In the genomic region with DNA sequence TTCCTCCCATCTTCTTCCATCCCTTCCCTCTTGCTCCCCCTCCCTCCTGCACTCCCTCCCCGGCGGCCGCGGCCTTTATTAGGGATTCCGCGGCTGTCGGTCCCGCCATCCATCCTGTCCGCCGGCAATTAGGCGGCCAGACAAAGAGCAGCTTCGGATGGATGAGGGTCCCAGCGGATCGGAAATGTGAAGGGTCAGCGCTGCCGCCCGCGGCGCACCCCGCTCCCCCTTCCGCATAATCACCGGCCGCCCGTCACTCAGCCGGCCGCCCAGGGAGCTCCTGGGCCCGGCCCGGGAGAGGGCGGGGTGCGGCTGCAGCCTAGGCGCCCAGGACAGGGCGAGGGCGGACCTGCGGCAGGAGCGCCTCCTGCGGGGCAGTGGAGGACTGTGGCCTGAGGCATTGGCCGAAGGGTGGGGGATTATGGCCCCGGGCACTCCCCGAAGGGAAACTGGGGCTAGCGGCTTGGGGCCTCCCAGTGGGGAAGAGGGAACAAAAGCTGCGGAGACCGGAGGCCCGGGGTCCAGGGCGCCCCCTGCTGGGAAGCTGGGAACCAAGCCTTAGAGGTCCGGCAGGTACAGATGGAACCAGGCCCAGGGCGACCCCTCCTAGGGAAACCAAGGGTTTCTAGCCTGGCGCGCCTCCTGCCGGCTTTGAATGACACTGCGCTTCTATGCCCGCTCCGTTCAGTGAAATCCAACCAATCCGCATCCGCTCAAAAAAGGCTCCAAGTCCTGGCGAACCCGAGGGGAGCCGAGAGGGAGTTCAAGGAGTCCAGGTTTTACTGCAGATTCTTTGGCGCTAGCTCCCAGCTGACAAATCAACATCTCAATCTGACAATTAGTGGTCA, we compare ENCODE assay signal across 1 cellular context.
TF ChIP-seq lines count a peak whose summit lies in the region.

No MANE protein-coding gene starts in this region.

TF ChIP-seq in HepG2, 621 proteins besides CTCF, POLR2A, EP300 and RAD21 (continued from another document and continues in another):
- TF ChIP-seq, protein P1, sequence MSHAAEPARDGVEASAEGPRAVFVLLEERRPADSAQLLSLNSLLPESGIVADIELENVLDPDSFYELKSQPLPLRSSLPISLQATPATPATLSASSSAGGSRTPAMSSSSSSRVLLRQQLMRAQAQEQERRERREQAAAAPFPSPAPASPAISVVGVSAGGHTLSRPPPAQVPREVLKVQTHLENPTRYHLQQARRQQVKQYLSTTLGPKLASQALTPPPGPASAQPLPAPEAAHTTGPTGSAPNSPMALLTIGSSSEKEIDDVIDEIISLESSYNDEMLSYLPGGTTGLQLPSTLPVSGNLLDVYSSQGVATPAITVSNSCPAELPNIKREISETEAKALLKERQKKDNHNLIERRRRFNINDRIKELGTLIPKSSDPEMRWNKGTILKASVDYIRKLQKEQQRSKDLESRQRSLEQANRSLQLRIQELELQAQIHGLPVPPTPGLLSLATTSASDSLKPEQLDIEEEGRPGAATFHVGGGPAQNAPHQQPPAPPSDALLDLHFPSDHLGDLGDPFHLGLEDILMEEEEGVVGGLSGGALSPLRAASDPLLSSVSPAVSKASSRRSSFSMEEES (CRISPR knock-in tag; IDR thresholded peaks at IDR 0.05) = 0 out of 2 replicates have a peak, but pooled peaks have one; percentile 28
- peak; percentile 76; the same call in 1 of the 2 replicates for TF ChIP-seq KDM2A (CRISPR knock-in tag; IDR thresholded peaks at IDR 0.05; ENCODE audit: borderline replicate concordance, low read depth)
- no peak for TF ChIP-seq KMT2B (CRISPR knock-in tag; IDR thresholded peaks at IDR 0.05)
- no peak for TF ChIP-seq NFE2L2 (IDR thresholded peaks at IDR 0.05; ENCODE audit: low read length)
- TF ChIP-seq ZZZ3 (CRISPR knock-in tag; IDR thresholded peaks at IDR 0.05; ENCODE audit: borderline replicate concordance) = no peak
- TF ChIP-seq, protein P2, sequence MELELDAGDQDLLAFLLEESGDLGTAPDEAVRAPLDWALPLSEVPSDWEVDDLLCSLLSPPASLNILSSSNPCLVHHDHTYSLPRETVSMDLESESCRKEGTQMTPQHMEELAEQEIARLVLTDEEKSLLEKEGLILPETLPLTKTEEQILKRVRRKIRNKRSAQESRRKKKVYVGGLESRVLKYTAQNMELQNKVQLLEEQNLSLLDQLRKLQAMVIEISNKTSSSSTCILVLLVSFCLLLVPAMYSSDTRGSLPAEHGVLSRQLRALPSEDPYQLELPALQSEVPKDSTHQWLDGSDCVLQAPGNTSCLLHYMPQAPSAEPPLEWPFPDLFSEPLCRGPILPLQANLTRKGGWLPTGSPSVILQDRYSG (CRISPR knock-in tag; IDR thresholded peaks at IDR 0.05) = no peak
- TF ChIP-seq, protein P3, sequence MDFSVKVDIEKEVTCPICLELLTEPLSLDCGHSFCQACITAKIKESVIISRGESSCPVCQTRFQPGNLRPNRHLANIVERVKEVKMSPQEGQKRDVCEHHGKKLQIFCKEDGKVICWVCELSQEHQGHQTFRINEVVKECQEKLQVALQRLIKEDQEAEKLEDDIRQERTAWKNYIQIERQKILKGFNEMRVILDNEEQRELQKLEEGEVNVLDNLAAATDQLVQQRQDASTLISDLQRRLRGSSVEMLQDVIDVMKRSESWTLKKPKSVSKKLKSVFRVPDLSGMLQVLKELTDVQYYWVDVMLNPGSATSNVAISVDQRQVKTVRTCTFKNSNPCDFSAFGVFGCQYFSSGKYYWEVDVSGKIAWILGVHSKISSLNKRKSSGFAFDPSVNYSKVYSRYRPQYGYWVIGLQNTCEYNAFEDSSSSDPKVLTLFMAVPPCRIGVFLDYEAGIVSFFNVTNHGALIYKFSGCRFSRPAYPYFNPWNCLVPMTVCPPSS (IDR thresholded peaks at IDR 0.05) = no peak
- peak; percentile 50 for TF ChIP-seq SAP130 (CRISPR knock-in tag; IDR thresholded peaks at IDR 0.05; ENCODE audit: low read depth)
- TF ChIP-seq, protein P4, sequence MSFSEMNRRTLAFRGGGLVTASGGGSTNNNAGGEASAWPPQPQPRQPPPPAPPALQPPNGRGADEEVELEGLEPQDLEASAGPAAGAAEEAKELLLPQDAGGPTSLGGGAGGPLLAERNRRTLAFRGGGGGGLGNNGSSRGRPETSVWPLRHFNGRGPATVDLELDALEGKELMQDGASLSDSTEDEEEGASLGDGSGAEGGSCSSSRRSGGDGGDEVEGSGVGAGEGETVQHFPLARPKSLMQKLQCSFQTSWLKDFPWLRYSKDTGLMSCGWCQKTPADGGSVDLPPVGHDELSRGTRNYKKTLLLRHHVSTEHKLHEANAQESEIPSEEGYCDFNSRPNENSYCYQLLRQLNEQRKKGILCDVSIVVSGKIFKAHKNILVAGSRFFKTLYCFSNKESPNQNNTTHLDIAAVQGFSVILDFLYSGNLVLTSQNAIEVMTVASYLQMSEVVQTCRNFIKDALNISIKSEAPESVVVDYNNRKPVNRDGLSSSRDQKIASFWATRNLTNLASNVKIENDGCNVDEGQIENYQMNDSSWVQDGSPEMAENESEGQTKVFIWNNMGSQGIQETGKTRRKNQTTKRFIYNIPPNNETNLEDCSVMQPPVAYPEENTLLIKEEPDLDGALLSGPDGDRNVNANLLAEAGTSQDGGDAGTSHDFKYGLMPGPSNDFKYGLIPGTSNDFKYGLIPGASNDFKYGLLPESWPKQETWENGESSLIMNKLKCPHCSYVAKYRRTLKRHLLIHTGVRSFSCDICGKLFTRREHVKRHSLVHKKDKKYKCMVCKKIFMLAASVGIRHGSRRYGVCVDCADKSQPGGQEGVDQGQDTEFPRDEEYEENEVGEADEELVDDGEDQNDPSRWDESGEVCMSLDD (CRISPR knock-in tag; IDR thresholded peaks at IDR 0.05; ENCODE audit: borderline replicate concordance) = no peak
- TF ChIP-seq ZNF790 (CRISPR knock-in tag; IDR thresholded peaks at IDR 0.05; ENCODE audit: borderline replicate concordance) = no peak
- no peak for TF ChIP-seq RARA (CRISPR knock-in tag; IDR thresholded peaks at IDR 0.05)
- no peak for TF ChIP-seq ZNF7 (CRISPR knock-in tag; IDR thresholded peaks at IDR 0.05)
- TF ChIP-seq, protein P5, sequence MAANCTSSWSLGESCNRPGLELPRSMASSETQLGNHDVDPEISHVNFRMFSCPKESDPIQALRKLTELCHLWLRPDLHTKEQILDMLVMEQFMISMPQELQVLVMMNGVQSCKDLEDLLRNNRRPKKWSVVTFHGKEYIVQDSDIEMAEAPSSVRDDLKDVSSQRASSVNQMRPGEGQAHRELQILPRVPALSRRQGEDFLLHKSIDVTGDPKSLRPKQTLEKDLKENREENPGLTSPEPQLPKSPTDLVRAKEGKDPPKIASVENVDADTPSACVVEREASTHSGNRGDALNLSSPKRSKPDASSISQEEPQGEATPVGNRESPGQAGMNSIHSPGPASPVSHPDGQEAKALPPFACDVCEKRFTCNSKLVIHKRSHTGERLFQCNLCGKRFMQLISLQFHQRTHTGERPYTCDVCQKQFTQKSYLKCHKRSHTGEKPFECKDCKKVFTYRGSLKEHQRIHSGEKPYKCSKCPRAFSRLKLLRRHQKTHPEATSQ (CRISPR knock-in tag; IDR thresholded peaks at IDR 0.05; ENCODE audit: borderline replicate concordance) = no peak
- TF ChIP-seq, protein P6, sequence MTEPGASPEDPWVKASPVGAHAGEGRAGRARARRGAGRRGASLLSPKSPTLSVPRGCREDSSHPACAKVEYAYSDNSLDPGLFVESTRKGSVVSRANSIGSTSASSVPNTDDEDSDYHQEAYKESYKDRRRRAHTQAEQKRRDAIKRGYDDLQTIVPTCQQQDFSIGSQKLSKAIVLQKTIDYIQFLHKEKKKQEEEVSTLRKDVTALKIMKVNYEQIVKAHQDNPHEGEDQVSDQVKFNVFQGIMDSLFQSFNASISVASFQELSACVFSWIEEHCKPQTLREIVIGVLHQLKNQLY (CRISPR knock-in tag; IDR thresholded peaks at IDR 0.05) = no peak
- no peak for TF ChIP-seq FOXK1 (CRISPR knock-in tag; IDR thresholded peaks at IDR 0.05; ENCODE audit: borderline replicate concordance, low read depth)
- no peak for TF ChIP-seq ATAD3A (CRISPR knock-in tag; IDR thresholded peaks at IDR 0.05)
- TF ChIP-seq AHR (CRISPR knock-in tag; IDR thresholded peaks at IDR 0.05) = no peak
- TF ChIP-seq HHEX (CRISPR knock-in tag; IDR thresholded peaks at IDR 0.05) = no peak
- no peak for TF ChIP-seq NCOA1 (CRISPR knock-in tag; IDR thresholded peaks at IDR 0.05)
- TF ChIP-seq MIXL1 (CRISPR knock-in tag; IDR thresholded peaks at IDR 0.05) = no peak
- TF ChIP-seq ZBTB7A (CRISPR knock-in tag; IDR thresholded peaks at IDR 0.05) = 0 out of 2 replicates have a peak, but pooled peaks have one; percentile 26
- peak; percentile 21; the same call in 1 of the 2 replicates for TF ChIP-seq SOX5 (CRISPR knock-in tag; IDR thresholded peaks at IDR 0.05; ENCODE audit: borderline replicate concordance)
- no peak for TF ChIP-seq WIZ (CRISPR knock-in tag; IDR thresholded peaks at IDR 0.05)
- TF ChIP-seq ZIK1 (CRISPR knock-in tag; IDR thresholded peaks at IDR 0.05; ENCODE audit: borderline replicate concordance, low read depth) = no peak
- no peak for TF ChIP-seq ZMYM3 (CRISPR knock-in tag; IDR thresholded peaks at IDR 0.05)
- TF ChIP-seq ZMYM2 (CRISPR knock-in tag; IDR thresholded peaks at IDR 0.05) = no peak
- TF ChIP-seq NPAS2 (CRISPR knock-in tag; IDR thresholded peaks at IDR 0.05; ENCODE audit: borderline replicate concordance) = no peak
- TF ChIP-seq HNRNPUL1 (IDR thresholded peaks at IDR 0.05; ENCODE audit: low read depth, low read length) = no peak
- TF ChIP-seq RBM22 (optimal IDR thresholded peaks at IDR 0.05; ENCODE audit: low read length) = no peak
- TF ChIP-seq, protein P7, sequence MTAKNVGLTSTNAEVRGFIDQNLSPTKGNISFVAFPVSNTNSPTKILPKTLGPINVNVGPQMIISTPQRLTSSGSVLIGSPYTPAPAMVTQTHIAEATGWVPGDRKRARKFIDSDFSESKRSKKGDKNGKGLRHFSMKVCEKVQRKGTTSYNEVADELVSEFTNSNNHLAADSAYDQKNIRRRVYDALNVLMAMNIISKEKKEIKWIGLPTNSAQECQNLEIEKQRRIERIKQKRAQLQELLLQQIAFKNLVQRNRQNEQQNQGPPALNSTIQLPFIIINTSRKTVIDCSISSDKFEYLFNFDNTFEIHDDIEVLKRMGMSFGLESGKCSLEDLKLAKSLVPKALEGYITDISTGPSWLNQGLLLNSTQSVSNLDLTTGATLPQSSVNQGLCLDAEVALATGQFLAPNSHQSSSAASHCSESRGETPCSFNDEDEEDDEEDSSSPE (CRISPR knock-in tag; IDR thresholded peaks at IDR 0.05) = no peak
- peak; percentile 45; the same call in 1 of the 3 replicates for TF ChIP-seq MXI1 (IDR thresholded peaks at IDR 0.05; ENCODE audit: borderline replicate concordance, low read depth, low read length)
- TF ChIP-seq KDM5A (IDR thresholded peaks at IDR 0.05; ENCODE audit: borderline replicate concordance, low read length) = no peak
- no peak for TF ChIP-seq REPIN1 (CRISPR knock-in tag; IDR thresholded peaks at IDR 0.05; ENCODE audit: borderline replicate concordance, low read depth)
- TF ChIP-seq BORCS8-MEF2B (CRISPR knock-in tag; IDR thresholded peaks at IDR 0.05) = no peak; the same call in 1 of the 2 replicates
- TF ChIP-seq ZFP41 (CRISPR knock-in tag; IDR thresholded peaks at IDR 0.05; ENCODE audit: borderline replicate concordance) = no peak
- TF ChIP-seq, protein P8, sequence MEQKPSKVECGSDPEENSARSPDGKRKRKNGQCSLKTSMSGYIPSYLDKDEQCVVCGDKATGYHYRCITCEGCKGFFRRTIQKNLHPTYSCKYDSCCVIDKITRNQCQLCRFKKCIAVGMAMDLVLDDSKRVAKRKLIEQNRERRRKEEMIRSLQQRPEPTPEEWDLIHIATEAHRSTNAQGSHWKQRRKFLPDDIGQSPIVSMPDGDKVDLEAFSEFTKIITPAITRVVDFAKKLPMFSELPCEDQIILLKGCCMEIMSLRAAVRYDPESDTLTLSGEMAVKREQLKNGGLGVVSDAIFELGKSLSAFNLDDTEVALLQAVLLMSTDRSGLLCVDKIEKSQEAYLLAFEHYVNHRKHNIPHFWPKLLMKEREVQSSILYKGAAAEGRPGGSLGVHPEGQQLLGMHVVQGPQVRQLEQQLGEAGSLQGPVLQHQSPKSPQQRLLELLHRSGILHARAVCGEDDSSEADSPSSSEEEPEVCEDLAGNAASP (CRISPR knock-in tag; IDR thresholded peaks at IDR 0.05; ENCODE audit: borderline replicate concordance) = no peak
- peak; percentile 86 for TF ChIP-seq RBM39 (IDR thresholded peaks at IDR 0.05; ENCODE audit: low read depth, low read length, poor library complexity, severe bottlenecking)
- TF ChIP-seq MEF2D (CRISPR knock-in tag; IDR thresholded peaks at IDR 0.05) = no peak
- TF ChIP-seq REXO4 (CRISPR knock-in tag; IDR thresholded peaks at IDR 0.05; ENCODE audit: borderline replicate concordance) = no peak
- no peak for TF ChIP-seq ZNF550 (CRISPR knock-in tag; IDR thresholded peaks at IDR 0.05; ENCODE audit: borderline replicate concordance)
- TF ChIP-seq, protein P9, sequence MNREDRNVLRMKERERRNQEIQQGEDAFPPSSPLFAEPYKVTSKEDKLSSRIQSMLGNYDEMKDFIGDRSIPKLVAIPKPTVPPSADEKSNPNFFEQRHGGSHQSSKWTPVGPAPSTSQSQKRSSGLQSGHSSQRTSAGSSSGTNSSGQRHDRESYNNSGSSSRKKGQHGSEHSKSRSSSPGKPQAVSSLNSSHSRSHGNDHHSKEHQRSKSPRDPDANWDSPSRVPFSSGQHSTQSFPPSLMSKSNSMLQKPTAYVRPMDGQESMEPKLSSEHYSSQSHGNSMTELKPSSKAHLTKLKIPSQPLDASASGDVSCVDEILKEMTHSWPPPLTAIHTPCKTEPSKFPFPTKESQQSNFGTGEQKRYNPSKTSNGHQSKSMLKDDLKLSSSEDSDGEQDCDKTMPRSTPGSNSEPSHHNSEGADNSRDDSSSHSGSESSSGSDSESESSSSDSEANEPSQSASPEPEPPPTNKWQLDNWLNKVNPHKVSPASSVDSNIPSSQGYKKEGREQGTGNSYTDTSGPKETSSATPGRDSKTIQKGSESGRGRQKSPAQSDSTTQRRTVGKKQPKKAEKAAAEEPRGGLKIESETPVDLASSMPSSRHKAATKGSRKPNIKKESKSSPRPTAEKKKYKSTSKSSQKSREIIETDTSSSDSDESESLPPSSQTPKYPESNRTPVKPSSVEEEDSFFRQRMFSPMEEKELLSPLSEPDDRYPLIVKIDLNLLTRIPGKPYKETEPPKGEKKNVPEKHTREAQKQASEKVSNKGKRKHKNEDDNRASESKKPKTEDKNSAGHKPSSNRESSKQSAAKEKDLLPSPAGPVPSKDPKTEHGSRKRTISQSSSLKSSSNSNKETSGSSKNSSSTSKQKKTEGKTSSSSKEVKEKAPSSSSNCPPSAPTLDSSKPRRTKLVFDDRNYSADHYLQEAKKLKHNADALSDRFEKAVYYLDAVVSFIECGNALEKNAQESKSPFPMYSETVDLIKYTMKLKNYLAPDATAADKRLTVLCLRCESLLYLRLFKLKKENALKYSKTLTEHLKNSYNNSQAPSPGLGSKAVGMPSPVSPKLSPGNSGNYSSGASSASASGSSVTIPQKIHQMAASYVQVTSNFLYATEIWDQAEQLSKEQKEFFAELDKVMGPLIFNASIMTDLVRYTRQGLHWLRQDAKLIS (CRISPR knock-in tag; IDR thresholded peaks at IDR 0.05) = no peak
- TF ChIP-seq ZEB1 (IDR thresholded peaks at IDR 0.05; ENCODE audit: insufficient replicate concordance, low read depth) = no peak
- TF ChIP-seq, protein P10, sequence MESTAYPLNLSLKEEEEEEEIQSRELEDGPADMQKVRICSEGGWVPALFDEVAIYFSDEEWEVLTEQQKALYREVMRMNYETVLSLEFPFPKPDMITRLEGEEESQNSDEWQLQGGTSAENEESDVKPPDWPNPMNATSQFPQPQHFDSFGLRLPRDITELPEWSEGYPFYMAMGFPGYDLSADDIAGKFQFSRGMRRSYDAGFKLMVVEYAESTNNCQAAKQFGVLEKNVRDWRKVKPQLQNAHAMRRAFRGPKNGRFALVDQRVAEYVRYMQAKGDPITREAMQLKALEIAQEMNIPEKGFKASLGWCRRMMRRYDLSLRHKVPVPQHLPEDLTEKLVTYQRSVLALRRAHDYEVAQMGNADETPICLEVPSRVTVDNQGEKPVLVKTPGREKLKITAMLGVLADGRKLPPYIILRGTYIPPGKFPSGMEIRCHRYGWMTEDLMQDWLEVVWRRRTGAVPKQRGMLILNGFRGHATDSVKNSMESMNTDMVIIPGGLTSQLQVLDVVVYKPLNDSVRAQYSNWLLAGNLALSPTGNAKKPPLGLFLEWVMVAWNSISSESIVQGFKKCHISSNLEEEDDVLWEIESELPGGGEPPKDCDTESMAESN (CRISPR knock-in tag; conservative IDR thresholded peaks at IDR 0.05) = no peak
